Comparison of ENCODE assay signal across 16 cellular contexts in genomic region chr17:59353936-59354755, GRCh38. TPM values are rescaled to one million over a fixed set of nuclear protein-coding genes. Genes with fewer than 3 reads are reported as not detected.
A peak's percentile ranks its signal among the peaks of the same experiment; 100 is the strongest.
DNase-seq lines count a peak whose midpoint lies in the region; ATAC-seq and TF ChIP-seq lines count a peak whose summit lies in the region.
"Had no signal": no experiment of that assay in that cellular context is flagged by ENCODE, and none has a peak within 500 bp of the region (broad histone marks: within the 10 kb centered on the region; RNA-seq: fewer than 3 reads in every experiment).

No MANE protein-coding gene starts in this region.

- H3K4me1 Mint-ChIP-seq in naive thymus-derived CD4-positive, alpha-beta T cell: peaks cover 49 to 87% (median 80%) of the 10 kb centered on the region in 7 donors
- H3K4me1 Mint-ChIP-seq in activated CD4-positive, alpha-beta memory T cell treated with anti-CD3 and anti-CD28 coated beads, Interleukin-2, amount 10 ng/mL, durations not matched to agents 7 days and 5 days: peaks cover 53% of the 10 kb centered on the region

- no peaks in the 10 kb centered on the region for H3K27me3 ChIP-seq in naive thymus-derived CD4-positive, alpha-beta T cell (ENCODE audit: control insufficient read depth in 2 of 2, insufficient read depth in 2 of 2, low read length in 2 of 2)
- no peaks in the 10 kb centered on the region for H3K27me3 ChIP-seq in left lung

- ATAC-seq in Right ventricle myocardium inferior (peak; percentile 38), left lung (no peak), HG03159 (IDR thresholded peaks at IDR 0.05; ENCODE audit: unreplicated experiment) (no peak)
- no peak for ATAC-seq in naive thymus-derived CD4-positive, alpha-beta T cell
- ATAC-seq: natural killer cell had no signal

- peak overlapping the region in 8 of 9 donors; percentile 0 to 98 (median 70) for H3K27ac Mint-ChIP-seq in naive thymus-derived CD4-positive, alpha-beta T cell
- no peak overlapping the region for H3K27ac Mint-ChIP-seq in activated CD4-positive, alpha-beta memory T cell treated with anti-CD3 and anti-CD28 coated beads, Interleukin-2, amount 10 ng/mL, durations not matched to agents 7 days and 5 days
- H3K27ac Mint-ChIP-seq: activated naive CD4-positive, alpha-beta T cell treated with anti-CD3 and anti-CD28 coated beads, Interleukin-2, amount 50 U/mL, for 72 hours had no signal

- H3K9me3 Mint-ChIP-seq in naive thymus-derived CD4-positive, alpha-beta T cell: peaks cover 0 to 11% (median 2%) of the 10 kb centered on the region in 11 donors
- peaks cover 6% of the 10 kb centered on the region for H3K9me3 Mint-ChIP-seq in activated CD4-positive, alpha-beta memory T cell treated with anti-CD3 and anti-CD28 coated beads, Interleukin-2, amount 10 ng/mL, durations not matched to agents 7 days and 5 days
- H3K9me3 Mint-ChIP-seq: natural killer cell had no signal

- H3K4me3 ChIP-seq in naive thymus-derived CD4-positive, alpha-beta T cell (ENCODE audit: low read length): no peak overlapping the region
- H3K4me3 ChIP-seq in left lung: no peak overlapping the region

- intact Hi-C loops in Right ventricle myocardium inferior (cut with DNase I) (no loop called here), cardiac septum (cut with DNase I) (no loop called here), left lung (cut with DNase I) (no loop called here)
- intact Hi-C loops in naive thymus-derived CD4-positive, alpha-beta T cell (cut with micrococcal nuclease): no loop called here

- no peak for DNase-seq in Right ventricle myocardium inferior (ENCODE audit: missing footprints)
- DNase-seq in cardiac septum (ENCODE audit: low spot score): no peak
- DNase-seq in naive thymus-derived CD4-positive, alpha-beta T cell: no peak
- DNase-seq in left lung: no peak
- DNase-seq in activated CD4-positive, alpha-beta memory T cell treated with anti-CD3 and anti-CD28 coated beads, Interleukin-2, amount 10 ng/mL, durations not matched to agents 7 days and 5 days: no peak
- DNase-seq in SKM-1 (lab: John Stamatoyannopoulos, UW; ENCODE audit: unreplicated experiment): no peak
- DNase-seq: activated CD8-positive, alpha-beta memory T cell treated with anti-CD3 and anti-CD28 coated beads for 24 hours; DND-41; foreskin fibroblast; kidney; natural killer cell; NCI-H1930; small intestine had no signal

- peaks cover 0 to 24% (median 0%) of the 10 kb centered on the region in 3 experiments for H3K36me3 ChIP-seq in naive thymus-derived CD4-positive, alpha-beta T cell (ENCODE audit: control insufficient read depth in 2 of 3, insufficient read depth in 3 of 3, low read length in 3 of 3)
- H3K36me3 ChIP-seq in left lung: peaks cover 0 to 10% of the 10 kb centered on the region in 2 donors

- peaks cover 5 to 25% of the 10 kb centered on the region in 2 donors for H3K4me1 ChIP-seq in naive thymus-derived CD4-positive, alpha-beta T cell (ENCODE audit: control insufficient read depth in 2 of 2, insufficient read depth in 2 of 2, low read length in 2 of 2)
- H3K4me1 ChIP-seq in left lung: peaks cover 0 to 13% of the 10 kb centered on the region in 2 donors

- CTCF ChIA-PET in naive thymus-derived CD4-positive, alpha-beta T cell (lab: Charles Lee): interaction anchor here (0.8 to 1.0 kb wide), 3 partner anchors 8 to 73 kb away, joined by 3 to 4 read pairs (median 3); no protein-coding TSS in a partner anchor
- CTCF ChIA-PET in activated CD4-positive, alpha-beta memory T cell treated with anti-CD3 and anti-CD28 coated beads, Interleukin-2, amount 10 ng/mL, durations not matched to agents 7 days and 5 days (lab: Charles Lee): interaction anchor here (1.1 to 1.2 kb wide), 2 partner anchors 25 to 87 kb away, joined by 5 to 6 read pairs; no protein-coding TSS in a partner anchor

- POLR2A ChIA-PET in naive thymus-derived CD4-positive, alpha-beta T cell (lab: Charles Lee): interaction anchor here (0.7 to 4.9 kb wide), 8 partner anchors 8 to 75 kb away, joined by 3 to 25 read pairs (median 4); partner anchors contain the start of gene YPEL2
- POLR2A ChIA-PET in activated CD4-positive, alpha-beta memory T cell treated with anti-CD3 and anti-CD28 coated beads, Interleukin-2, amount 10 ng/mL, durations not matched to agents 7 days and 5 days (lab: Charles Lee): interaction anchor here (1.0 to 2.0 kb wide), 4 partner anchors 8 to 265 kb away, joined by 3 to 8 read pairs (median 4); no protein-coding TSS in a partner anchor

- H3K27ac ChIP-seq in angular gyrus (ENCODE audit: low read depth, low read length): peak overlapping the region; percentile 63
- no peak overlapping the region for H3K27ac ChIP-seq in naive thymus-derived CD4-positive, alpha-beta T cell (ENCODE audit: low read depth, low read length)
- no peak overlapping the region for H3K27ac ChIP-seq in left lung

- TF ChIP-seq CTCF in left lung (IDR thresholded peaks at IDR 0.05): no peak

- H3K36me3 Mint-ChIP-seq in naive thymus-derived CD4-positive, alpha-beta T cell: peaks cover 8 to 55% (median 45%) of the 10 kb centered on the region in 5 donors
- H3K36me3 Mint-ChIP-seq in activated CD4-positive, alpha-beta memory T cell treated with anti-CD3 and anti-CD28 coated beads, Interleukin-2, amount 10 ng/mL, durations not matched to agents 7 days and 5 days (ENCODE audit: low read depth): peaks cover 44% of the 10 kb centered on the region
- H3K36me3 Mint-ChIP-seq: natural killer cell had no signal

- H3K9me3 ChIP-seq in naive thymus-derived CD4-positive, alpha-beta T cell (ENCODE audit: control insufficient read depth in 2 of 3, low read length in 3 of 3): peaks cover 0 to 6% (median 4%) of the 10 kb centered on the region in 3 experiments
- H3K9me3 ChIP-seq in left lung: no peaks in the 10 kb centered on the region

- peak overlapping the region in 2 of 10 donors; percentile 48 to 60 for H3K4me3 Mint-ChIP-seq in naive thymus-derived CD4-positive, alpha-beta T cell
- H3K4me3 Mint-ChIP-seq in activated CD4-positive, alpha-beta memory T cell treated with anti-CD3 and anti-CD28 coated beads, Interleukin-2, amount 10 ng/mL, durations not matched to agents 7 days and 5 days: no peak overlapping the region
- H3K4me3 Mint-ChIP-seq: natural killer cell had no signal

- H3K27me3 Mint-ChIP-seq in naive thymus-derived CD4-positive, alpha-beta T cell: no peaks in the 10 kb centered on the region
- H3K27me3 Mint-ChIP-seq in activated CD4-positive, alpha-beta memory T cell treated with anti-CD3 and anti-CD28 coated beads, Interleukin-2, amount 10 ng/mL, durations not matched to agents 7 days and 5 days: no peaks in the 10 kb centered on the region

RNA-seq across cellular contexts. Expression of gene YPEL2, which starts 22.7 kb away (rescaled TPM):
- 32.7 TPM for total RNA-seq in Right ventricle myocardium inferior
- total RNA-seq in cardiac septum: 59.4 TPM
- total RNA-seq in naive thymus-derived CD4-positive, alpha-beta T cell: 10 to 100 TPM; 10.6 to 52.0 (median 46.8) TPM
- 10 to 100 TPM; 17.7 to 25.1 TPM for polyA plus RNA-seq in naive thymus-derived CD4-positive, alpha-beta T cell
- total RNA-seq in left lung: 10 to 100 TPM; 13.8 to 23.6 TPM
- total RNA-seq in activated CD4-positive, alpha-beta memory T cell treated with anti-CD3 and anti-CD28 coated beads, Interleukin-2, amount 10 ng/mL, durations not matched to agents 7 days and 5 days: 10 to 100 TPM; 17.1 to 18.4 TPM
